In the genomic region with DNA sequence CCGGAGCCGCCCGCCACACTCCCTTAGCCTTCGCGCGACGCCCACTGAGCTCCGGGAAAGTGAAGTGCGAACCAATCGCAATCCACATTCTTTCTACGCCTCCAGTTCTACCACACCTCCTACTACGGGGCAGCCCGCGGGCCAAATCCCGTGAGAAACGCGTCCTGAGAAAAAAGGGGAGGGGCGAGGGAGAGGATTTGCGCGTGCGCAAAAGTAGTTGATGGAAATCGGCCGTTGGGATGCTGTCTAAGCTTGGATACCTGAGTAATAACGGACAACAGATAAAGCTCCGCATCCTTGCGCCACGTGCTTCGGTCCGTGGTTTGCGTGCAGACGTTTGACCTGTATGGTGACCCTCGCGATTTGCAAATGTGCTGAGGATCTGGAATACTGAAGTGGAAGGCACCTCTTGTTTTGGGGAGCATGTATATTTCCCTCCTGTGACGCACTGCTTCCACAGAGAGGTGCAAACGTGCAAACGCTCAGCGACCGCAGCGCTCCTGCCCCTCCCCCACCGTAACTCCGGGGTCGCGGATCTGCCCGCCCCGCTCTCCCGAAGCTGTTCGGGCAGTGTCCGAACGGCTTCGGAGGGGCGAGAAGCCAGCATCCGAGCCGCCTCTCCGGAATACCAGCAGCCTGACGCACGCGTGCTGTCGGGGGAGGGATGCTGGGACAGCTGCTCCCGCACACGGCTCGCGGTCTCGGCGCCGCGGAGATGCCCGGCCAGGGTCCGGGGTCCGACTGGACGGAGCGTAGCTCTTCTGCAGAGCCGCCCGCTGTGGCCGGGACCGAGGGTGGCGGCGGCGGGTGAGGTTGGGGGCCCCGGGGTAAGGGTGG, we compare ENCODE assay signal across 8 cellular contexts. TPM values are rescaled to one million over a fixed set of nuclear protein-coding genes. Genes with fewer than 3 reads are reported as not detected.
DNase-seq lines count a peak whose midpoint lies in the region; ATAC-seq and TF ChIP-seq lines count a peak whose summit lies in the region.

A gene with protein sequence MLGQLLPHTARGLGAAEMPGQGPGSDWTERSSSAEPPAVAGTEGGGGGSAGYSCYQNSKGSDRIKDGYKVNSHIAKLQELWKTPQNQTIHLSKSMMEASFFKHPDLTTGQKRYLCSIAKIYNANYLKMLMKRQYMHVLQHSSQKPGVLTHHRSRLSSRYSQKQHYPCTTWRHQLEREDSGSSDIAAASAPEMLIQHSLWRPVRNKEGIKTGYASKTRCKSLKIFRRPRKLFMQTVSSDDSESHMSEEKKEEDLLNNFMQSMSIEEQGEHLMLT (plus strand): TSS at position 634 of the 837 bp plus-strand sequence. CDS start 31 bp downstream, at position 665.
A gene (minus strand): TSS at position 46 of the 837 bp plus-strand sequence. CDS start 54 bp downstream, outside the sequence.

- peaks cover 7 to 11% of the 10 kb centered on the region in 2 donors for H3K36me3 ChIP-seq in ascending aorta
- H3K36me3 ChIP-seq in vagina = peaks cover 0 to 13% of the 10 kb centered on the region in 2 donors

- H3K27me3 ChIP-seq in ascending aorta = no peaks in the 10 kb centered on the region
- no peaks in the 10 kb centered on the region for H3K27me3 ChIP-seq in right cardiac atrium (ENCODE audit: control insufficient read depth, insufficient read depth)
- no peaks in the 10 kb centered on the region for H3K27me3 ChIP-seq in vagina

- intact Hi-C loops in ascending aorta (cut with DNase I) (loop anchor here (1.0 to 5.0 kb wide), 6 partner anchors 18 to 419 kb away; a partner anchor contains a TSS), right cardiac atrium (cut with DNase I) (no loop called here), vagina (cut with DNase I) (no loop called here)

- H3K36me3 Mint-ChIP-seq in T-helper 2 cell treated with Interferon-gamma antibody and Interleukin-4, amounts not matched to agents 5 μg/mL and 100 μg/mL, for 36 hours (ENCODE audit: low read depth) = peaks cover 23% of the 10 kb centered on the region

- H3K27ac Mint-ChIP-seq in T-helper 2 cell treated with Interferon-gamma antibody and Interleukin-4, amounts not matched to agents 5 μg/mL and 100 μg/mL, for 36 hours = peak within 1 kb of the TSS; percentile 97

- no peaks in the 10 kb centered on the region for H3K9me3 Mint-ChIP-seq in T-helper 2 cell treated with Interferon-gamma antibody and Interleukin-4, amounts not matched to agents 5 μg/mL and 100 μg/mL, for 36 hours

- peak within 1 kb of the TSS; percentile 88 to 92 for H3K27ac ChIP-seq in ascending aorta
- peak within 1 kb of the TSS; percentile 91 for H3K27ac ChIP-seq in right cardiac atrium (ENCODE audit: low read length)
- peak within 1 kb of the TSS; percentile 96 for H3K27ac ChIP-seq in vagina

- H3K4me1 Mint-ChIP-seq in T-helper 2 cell treated with Interferon-gamma antibody and Interleukin-4, amounts not matched to agents 5 μg/mL and 100 μg/mL, for 36 hours (ENCODE audit: low read depth) = peaks cover 23% of the 10 kb centered on the region

- H3K4me3 ChIP-seq in ascending aorta = peak within 1 kb of the TSS; percentile 73 to 84
- H3K4me3 ChIP-seq in right cardiac atrium (ENCODE audit: low read length) = peak within 1 kb of the TSS; percentile 69
- H3K4me3 ChIP-seq in vagina = peak within 1 kb of the TSS; percentile 72 to 90

- H3K4me3 Mint-ChIP-seq in T-helper 2 cell treated with Interferon-gamma antibody and Interleukin-4, amounts not matched to agents 5 μg/mL and 100 μg/mL, for 36 hours = peak within 1 kb of the TSS; percentile 99

- DNase-seq in NCI-H1930 (lab: John Stamatoyannopoulos, UW) (peak; percentile 99), ascending aorta (ENCODE audit: low spot score in 2 of 2) (peak; percentile 87 to 98), right cardiac atrium (peak; percentile 97 to 98 (median 98)), pulmonary artery endothelial cell (ENCODE audit: low read depth, low spot score) (peak; percentile 91), vagina (ENCODE audit: extremely low spot score in 2 of 2) (peak; percentile 97 to 98)
- peak; percentile 97 for DNase-seq in T-helper 2 cell treated with Interferon-gamma antibody and Interleukin-4, amounts not matched to agents 5 μg/mL and 100 μg/mL, for 36 hours (ENCODE audit: low spot score)

- peaks cover 6 to 17% of the 10 kb centered on the region in 2 donors for H3K4me1 ChIP-seq in ascending aorta
- no peaks in the 10 kb centered on the region for H3K4me1 ChIP-seq in right cardiac atrium (ENCODE audit: control insufficient read depth, insufficient read depth, low read length)
- H3K4me1 ChIP-seq in vagina = peaks cover 30% of the 10 kb centered on the region

- H3K27me3 Mint-ChIP-seq in T-helper 2 cell treated with Interferon-gamma antibody and Interleukin-4, amounts not matched to agents 5 μg/mL and 100 μg/mL, for 36 hours (ENCODE audit: low read depth) = no peaks in the 10 kb centered on the region

- TF ChIP-seq CTCF in ascending aorta (IDR thresholded peaks at IDR 0.05) = no peak
- no peak for TF ChIP-seq CTCF in vagina (IDR thresholded peaks at IDR 0.05)

- peak in 1 of 2 donors; percentile 63 for TF ChIP-seq POLR2A in vagina (IDR thresholded peaks at IDR 0.05)

- ATAC-seq in GM18502 (IDR thresholded peaks at IDR 0.05; ENCODE audit: poor library complexity, unreplicated experiment) (peak; percentile 78), HG02970 (IDR thresholded peaks at IDR 0.05; ENCODE audit: low FRiP score, unreplicated experiment) (peak; percentile 77), right cardiac atrium (peak; percentile 96)

- H3K9me3 ChIP-seq in ascending aorta = no peaks in the 10 kb centered on the region
- H3K9me3 ChIP-seq in right cardiac atrium (ENCODE audit: control insufficient read depth, low read length) = no peaks in the 10 kb centered on the region
- no peaks in the 10 kb centered on the region for H3K9me3 ChIP-seq in vagina

- under 1% methylated on average over 79 of the region's 79 CpGs for WGBS in right cardiac atrium

RNA-seq across cellular contexts. Expression of the first gene that starts in this region (rescaled TPM):
- total RNA-seq in ascending aorta (2.1 TPM), right cardiac atrium (1 to 10 TPM; 6.4 to 9.3 (median 7.6) TPM), pulmonary artery endothelial cell (17.1 and 17.9 TPM in 2 replicates), vagina (11.0 TPM)
- 11.0 TPM for polyA plus RNA-seq in right cardiac atrium

RNA-seq across cellular contexts. Expression of the second gene that starts in this region (rescaled TPM):
- total RNA-seq in ascending aorta (5.6 TPM), right cardiac atrium (10 to 100 TPM; 25.2 to 28.1 (median 25.9) TPM), pulmonary artery endothelial cell (19.7 and 37.7 TPM in 2 replicates), vagina (17.4 TPM)
- 24.6 TPM for polyA plus RNA-seq in right cardiac atrium

Comparison
In these comparisons a context has a peak if more than half of its experiments do, and no peak if none do; other contexts are left out.
1. Peak in every context shown above with its lines: DNase-seq, ATAC-seq, H3K4me3 ChIP-seq and H3K27ac ChIP-seq.